30 cellular contexts compared by ENCODE assay signal in the genomic region with DNA sequence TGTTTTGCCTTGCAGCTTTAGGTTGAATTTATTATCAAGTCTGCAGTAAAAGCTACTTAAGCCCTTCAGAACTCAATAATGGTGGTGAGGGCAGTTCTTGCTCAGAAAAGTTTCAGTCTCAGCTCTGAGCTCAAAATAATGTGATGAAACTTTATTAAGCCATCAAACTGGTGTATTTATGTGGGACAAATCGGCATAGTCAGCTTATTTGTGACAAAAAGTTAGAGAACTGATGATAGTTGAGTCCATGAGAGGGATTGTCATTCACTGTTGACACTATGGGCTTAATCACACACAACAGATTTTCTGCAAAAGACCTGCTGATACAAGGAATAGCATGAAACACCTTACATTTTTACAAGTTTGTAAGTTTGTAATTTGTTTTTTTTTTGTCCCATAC.
"Had no signal": no experiment of that assay in that cellular context is flagged by ENCODE, and none has a peak within 500 bp of the region (broad histone marks: within the 10 kb centered on the region; RNA-seq: fewer than 3 reads in every experiment).

No MANE protein-coding gene starts in this region.

- H2AFZ ChIP-seq: neural progenitor cell, parathyroid adenoma had no signal

- DNase-seq: naive thymus-derived CD4-positive, alpha-beta T cell; natural killer cell; occipital lobe; ovary; posterior cingulate gyrus; psoas muscle; right cardiac atrium; spleen; stimulated activated CD4-positive, alpha-beta T cell treated with anti-CD3 and anti-CD28 coated beads, Interleukin-12 subunit alpha, Interleukin-12 subunit beta, amount 100 ng/mL, for 4 hours; stimulated activated CD4-positive, alpha-beta T cell treated with anti-CD3 and anti-CD28 coated beads, Interleukin-1b, Interleukin-23, amount 100 ng/mL, for 48 hours; stimulated activated CD4-positive, alpha-beta T cell treated with anti-CD3 and anti-CD28 coated beads, Interleukin-4, amount 100 ng/mL, for 1 hour; stimulated activated CD4-positive, alpha-beta T cell treated with anti-CD3 and anti-CD28 coated beads, Interleukin-4, amount 100 ng/mL, for 4 hours; stimulated activated CD8-positive, alpha-beta memory T cell treated with anti-CD3 and anti-CD28 coated beads, Interleukin-4, amount 100 ng/mL, for 48 hours; stimulated activated naive CD4-positive, alpha-beta T cell; stimulated activated naive CD8-positive, alpha-beta T cell treated with anti-CD3 and anti-CD28 coated beads, Interleukin-15, amount 100 ng/mL, for 72 hours; stimulated activated naive CD8-positive, alpha-beta T cell treated with anti-CD3 and anti-CD28 coated beads, Interleukin-15, Interleukin-2, amounts not matched to agents 100 U/mL and 50 U/mL, for 24 hours; substantia nigra; testis; tibial artery; transverse colon; upper lobe of left lung had no signal

- H3K27me3 ChIP-seq: neural progenitor cell, ovary, spleen, suprapubic skin, testis, tibial artery, transverse colon, upper lobe of left lung, vagina had no signal

- H3K4me2 ChIP-seq: neural progenitor cell, smooth muscle cell had no signal

- H3K27ac ChIP-seq: neural progenitor cell, ovary, parathyroid adenoma, psoas muscle, skin epidermis, spleen, suprapubic skin, testis, tibial artery, transverse colon, upper lobe of left lung, vagina had no signal

- H3K9me3 ChIP-seq: ovary, psoas muscle, spleen, suprapubic skin, testis, tibial artery, transverse colon, upper lobe of left lung, vagina had no signal

- H3K9ac ChIP-seq: neural progenitor cell, parathyroid adenoma had no signal

- H3K4me3 ChIP-seq: neural progenitor cell, ovary, psoas muscle, skin epidermis, smooth muscle cell, spleen, suprapubic skin, testis, tibial artery, transverse colon, upper lobe of left lung, vagina had no signal

- ATAC-seq: naive thymus-derived CD4-positive, alpha-beta T cell; natural killer cell; psoas muscle; right cardiac atrium; sciatic nerve; stimulated activated memory B cell treated with anti-CD40 and anti-IgM and Interleukin-4, amounts not matched to agents 10 μg/mL and 1 μg/mL and 100 μg/mL, for 72 hours; stimulated activated naive CD8-positive, alpha-beta T cell treated with anti-CD3 and anti-CD28 coated beads, Interleukin-15, amount 100 ng/mL, for 72 hours; stimulated activated naive CD8-positive, alpha-beta T cell treated with anti-CD3 and anti-CD28 coated beads, Interleukin-15, Interleukin-2, amounts not matched to agents 100 U/mL and 50 U/mL, for 24 hours had no signal

- H3K36me3 ChIP-seq: neural progenitor cell, ovary, suprapubic skin, tibial artery, transverse colon, vagina had no signal

- H3K4me1 ChIP-seq: neural progenitor cell, parathyroid adenoma, psoas muscle, testis, tibial artery, transverse colon, upper lobe of left lung, vagina had no signal

- FAIRE-seq: urothelium cell line had no signal
